20 cellular contexts compared by ENCODE assay signal in the genomic region with DNA sequence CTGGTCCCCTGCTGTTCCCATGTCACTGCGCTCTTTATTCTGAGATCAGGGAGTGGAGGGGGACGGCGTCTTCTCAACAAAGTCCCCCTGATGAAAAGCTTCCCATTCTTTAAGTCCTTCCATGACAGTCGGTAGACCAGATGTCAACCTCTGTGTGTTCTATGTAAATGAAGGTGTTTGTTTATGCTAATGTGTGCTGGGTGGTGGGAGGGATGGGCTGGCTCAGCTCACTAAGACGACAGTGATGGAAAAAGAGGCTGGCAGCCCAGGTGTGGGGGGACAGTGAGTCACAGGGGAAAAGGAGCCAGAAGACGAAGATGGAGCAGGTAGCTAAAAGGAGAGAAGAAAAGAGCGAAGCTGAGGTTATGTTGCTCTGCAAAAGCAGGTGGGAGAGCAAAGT.
"Had no signal": no experiment of that assay in that cellular context is flagged by ENCODE, and none has a peak within 500 bp of the region (broad histone marks: within the 10 kb centered on the region; RNA-seq: fewer than 3 reads in every experiment).

No MANE protein-coding gene starts in this region.

- H3K36me3 ChIP-seq: esophagus muscularis mucosa, gastrocnemius medialis, pancreas, stomach, thoracic aorta, transverse colon had no signal

- H3K4me3 ChIP-seq: esophagus muscularis mucosa, gastrocnemius medialis, pancreas, stomach, thoracic aorta, transverse colon had no signal

- H3K4me1 Mint-ChIP-seq: naive thymus-derived CD4-positive, alpha-beta T cell had no signal

- H3K4me3 Mint-ChIP-seq: dendritic cell treated with granulocyte-macrophage colony-stimulating factor and Interleukin-4, amounts not matched to agents 40 ng/mL and 50 ng/mL, for 4 days; effector memory CD8-positive, alpha-beta T cell; naive thymus-derived CD4-positive, alpha-beta T cell; nephron progenitor cell had no signal

- DNase-seq: effector memory CD8-positive, alpha-beta T cell; gastrocnemius medialis; left colon; left ventricle myocardium superior; naive thymus-derived CD4-positive, alpha-beta T cell; nephron progenitor cell; nucleus accumbens; pancreas; right cardiac atrium; small intestine; stimulated activated CD4-positive, alpha-beta T cell treated with anti-CD3 and anti-CD28 coated beads, Interleukin-12 subunit alpha, Interleukin-12 subunit beta, amount 100 ng/mL, for 4 hours; stimulated activated naive CD4-positive, alpha-beta T cell; stomach; transverse colon had no signal

- H3K27me3 Mint-ChIP-seq: dendritic cell treated with granulocyte-macrophage colony-stimulating factor and Interleukin-4, amounts not matched to agents 40 ng/mL and 50 ng/mL, for 4 days had no signal

- H3K9me3 Mint-ChIP-seq: dendritic cell treated with granulocyte-macrophage colony-stimulating factor and Interleukin-4, amounts not matched to agents 40 ng/mL and 50 ng/mL, for 4 days; effector memory CD8-positive, alpha-beta T cell; naive thymus-derived CD4-positive, alpha-beta T cell; nephron progenitor cell had no signal

- H3K27ac ChIP-seq: epithelial cell of prostate, esophagus muscularis mucosa, gastrocnemius medialis, pancreas, stomach, thoracic aorta, transverse colon had no signal

- H3K9me3 ChIP-seq: esophagus muscularis mucosa, gastrocnemius medialis, pancreas, stomach, thoracic aorta, transverse colon had no signal

- H3K36me3 Mint-ChIP-seq: naive thymus-derived CD4-positive, alpha-beta T cell had no signal

- H3K27ac Mint-ChIP-seq: dendritic cell treated with granulocyte-macrophage colony-stimulating factor and Interleukin-4, amounts not matched to agents 40 ng/mL and 50 ng/mL, for 4 days; effector memory CD8-positive, alpha-beta T cell; naive thymus-derived CD4-positive, alpha-beta T cell; nephron progenitor cell; progenitor cell of endocrine pancreas had no signal

- FAIRE-seq: colon, pancreas, small intestine had no signal

- H3K4me1 ChIP-seq: esophagus muscularis mucosa, gastrocnemius medialis, pancreas, stomach, transverse colon had no signal
